Comparison of ENCODE assay signal across 8 cellular contexts in genomic region chr3:3998140-3998977, GRCh38.
DNase-seq lines count a peak whose midpoint lies in the region; ATAC-seq, FAIRE-seq and TF ChIP-seq lines count a peak whose summit lies in the region.

No MANE protein-coding gene starts in this region.

- H3K27me3 ChIP-seq in SK-N-SH (ENCODE audit: insufficient read depth) (no peaks in the 10 kb centered on the region), endothelial cell of umbilical vein (ENCODE audit: control insufficient read depth in 2 of 2, insufficient read depth in 2 of 2, low read length in 2 of 2) (no peaks in the 10 kb centered on the region), prostate gland (replicated peaks; ENCODE audit: insufficient read depth) (no peaks in the 10 kb centered on the region)

- ATAC-seq in SK-N-SH treated with all-trans-retinoic acid at 6 μM for 48 hours (no peak), HG03571 (IDR thresholded peaks at IDR 0.05; ENCODE audit: unreplicated experiment) (peak; percentile 68), HG03025 (IDR thresholded peaks at IDR 0.05; ENCODE audit: low FRiP score, unreplicated experiment) (no peak)

- dilution Hi-C loops in endothelial cell of umbilical vein (cut with MboI; ENCODE audit: extremely low pct_ligation_motif_present, low sequenced_read_pairs) = no loop called here

- H3K79me2 ChIP-seq in SK-N-SH (ENCODE audit: insufficient read depth) (no peaks in the 10 kb centered on the region), OCI-LY7 (ENCODE audit: insufficient read depth, low read depth, low read length) (no peaks in the 10 kb centered on the region), endothelial cell of umbilical vein (ENCODE audit: control insufficient read depth, insufficient read depth, low read length) (no peaks in the 10 kb centered on the region)

- TF ChIP-seq RAD21 in SK-N-SH (IDR thresholded peaks at IDR 0.05; ENCODE audit: low read length) = peak; percentile 78

- H3F3A ChIP-seq in SK-N-SH (replicated peaks; ENCODE audit: insufficient read depth) = no peaks in the 10 kb centered on the region

- no TSS peak for BruUV-seq in OCI-LY7 (replicated peaks; lab: Mats Ljungman, UMichigan)
- BruUV-seq in endothelial cell of umbilical vein (replicated peaks; lab: Mats Ljungman, UMichigan) = no TSS peak

- POLR2A ChIA-PET in SK-N-SH (lab: Yijun Ruan, JAX) (interaction anchor here (0.6 kb wide), 1 partner anchor 60 kb away, joined by 3 read pairs; no protein-coding TSS in a partner anchor), OCI-LY7 (lab: Charles Lee) (interaction anchor here (0.5 to 0.6 kb wide), 3 partner anchors 18 to 261 kb away, joined by 3 read pairs; no protein-coding TSS in a partner anchor), endothelial cell of umbilical vein (lab: Charles Lee) (no interaction called here)

- H3K4me1 ChIP-seq in SK-N-SH (ENCODE audit: control insufficient read depth in 1 of 2, insufficient read depth in 2 of 2, low read depth in 1 of 2, low read length in 1 of 2) = no peaks in the 10 kb centered on the region
- H3K4me1 ChIP-seq in OCI-LY7 (ENCODE audit: insufficient read depth, low read length, poor library complexity, severe bottlenecking) = no peaks in the 10 kb centered on the region
- H3K4me1 ChIP-seq in endothelial cell of umbilical vein (ENCODE audit: control insufficient read depth, extremely low read depth, insufficient read depth, low read length) = no peaks in the 10 kb centered on the region
- H3K4me1 ChIP-seq in prostate gland (replicated peaks) = no peaks in the 10 kb centered on the region

- no peak overlapping the region for H2AFZ ChIP-seq in SK-N-SH (ENCODE audit: low read depth)
- no peak overlapping the region for H2AFZ ChIP-seq in OCI-LY7 (ENCODE audit: low read length)
- H2AFZ ChIP-seq in endothelial cell of umbilical vein (ENCODE audit: low read depth, low read length) = no peak overlapping the region

- no peaks in the 10 kb centered on the region for H3K9me3 ChIP-seq in SK-N-SH
- no peaks in the 10 kb centered on the region for H3K9me3 ChIP-seq in OCI-LY7 (ENCODE audit: low read length)
- H3K9me3 ChIP-seq in endothelial cell of umbilical vein (replicated peaks; ENCODE audit: control insufficient read depth, insufficient read depth, low read length) = no peaks in the 10 kb centered on the region
- H3K9me3 ChIP-seq in prostate gland = no peaks in the 10 kb centered on the region

- peak; percentile 42 for FAIRE-seq in endothelial cell of umbilical vein (lab: Jason Lieb, UNC)

- 1% methylated on average over 6 of the region's 6 CpGs for WGBS in SK-N-SH (ENCODE audit: low lambda C conversion rate)
- WGBS in prostate gland = 38% methylated on average over 6 of the region's 6 CpGs

- H3K4me3 ChIP-seq in SK-N-SH (ENCODE audit: low read depth in 2 of 2, low read length in 1 of 2) (no peak overlapping the region; a peak in 1 of 4 replicates), OCI-LY7 (ENCODE audit: low read depth, low read length, poor library complexity, severe bottlenecking) (no peak overlapping the region), endothelial cell of umbilical vein (replicated peaks in 1 of 3; ENCODE audit: insufficient read depth in 1 of 3, low read depth in 1 of 3, low read length in 3 of 3) (no peak overlapping the region), prostate gland (no peak overlapping the region)

- CTCF ChIA-PET in SK-N-SH (lab: Yijun Ruan, JAX) = interaction anchor here (0.6 to 2.6 kb wide), 37 partner anchors 8 to 804 kb away, joined by 3 to 55 read pairs (median 3); no protein-coding TSS in a partner anchor
- CTCF ChIA-PET in OCI-LY7 (lab: Charles Lee; ENCODE audit: unreplicated experiment) = no interaction called here
- CTCF ChIA-PET in endothelial cell of umbilical vein (lab: Charles Lee) = interaction anchor here (0.7 to 1.5 kb wide), 3 partner anchors 13 to 802 kb away, joined by 3 to 10 read pairs (median 3); no protein-coding TSS in a partner anchor

- H3K9me1 ChIP-seq in endothelial cell of umbilical vein (replicated peaks; ENCODE audit: control insufficient read depth, extremely low read depth, insufficient read depth, low read length) = no peaks in the 10 kb centered on the region

- no peak overlapping the region for H3K27ac ChIP-seq in SK-N-SH (ENCODE audit: low read depth in 2 of 2, low read length in 1 of 2)
- no peak overlapping the region for H3K27ac ChIP-seq in OCI-LY7 (ENCODE audit: low read depth, low read length, poor library complexity, severe bottlenecking)
- H3K27ac ChIP-seq in endothelial cell of umbilical vein (ENCODE audit: insufficient read depth, low read depth, low read length) = no peak overlapping the region
- H3K27ac ChIP-seq in prostate gland = no peak overlapping the region

- intact Hi-C loops in OCI-LY7 (cut with micrococcal nuclease; ENCODE audit: unreplicated experiment) (loop anchor here (2.0 kb wide), 1 partner anchor 798 kb away; no protein-coding TSS in a partner anchor), endothelial cell of umbilical vein (cut with micrococcal nuclease) (no loop called here), prostate gland (cut with DNase I) (no loop called here)

- H4K20me1 ChIP-seq in SK-N-SH (ENCODE audit: insufficient read depth) (no peaks in the 10 kb centered on the region), OCI-LY7 (ENCODE audit: insufficient read depth, low read length) (no peaks in the 10 kb centered on the region), endothelial cell of umbilical vein (replicated peaks; ENCODE audit: control insufficient read depth, extremely low read depth, insufficient read depth, low read length) (no peaks in the 10 kb centered on the region)

- H3K9ac ChIP-seq in SK-N-SH (no peak overlapping the region), endothelial cell of umbilical vein (replicated peaks; ENCODE audit: extremely low read depth, insufficient read depth, low read length) (no peak overlapping the region)

- TF ChIP-seq EP300 in SK-N-SH (IDR thresholded peaks at IDR 0.05; ENCODE audit: borderline replicate concordance in 1 of 2, low read depth in 1 of 2, low read length in 1 of 2) = no peak

- TF ChIP-seq POLR2A in endothelial cell of umbilical vein (IDR thresholded peaks at IDR 0.05; ENCODE audit: low read depth, low read length) = no peak
- no peak for TF ChIP-seq POLR2A in prostate gland (IDR thresholded peaks at IDR 0.05)

- H3K36me3 ChIP-seq in SK-N-SH (replicated peaks in 1 of 2; ENCODE audit: control insufficient read depth in 1 of 2, insufficient read depth in 2 of 2, low read length in 1 of 2) = no peaks in the 10 kb centered on the region
- H3K36me3 ChIP-seq in OCI-LY7 (ENCODE audit: insufficient read depth, low read length) = no peaks in the 10 kb centered on the region
- H3K36me3 ChIP-seq in endothelial cell of umbilical vein (ENCODE audit: control insufficient read depth in 2 of 2, extremely low read depth in 1 of 2, insufficient read depth in 2 of 2, low read length in 2 of 2) = no peaks in the 10 kb centered on the region
- no peaks in the 10 kb centered on the region for H3K36me3 ChIP-seq in prostate gland

- H3K4me2 ChIP-seq in SK-N-SH (no peak overlapping the region), OCI-LY7 (ENCODE audit: low read length) (no peak overlapping the region), endothelial cell of umbilical vein (ENCODE audit: insufficient read depth, low read length) (no peak overlapping the region)

- DNase-seq in SK-N-SH (peak; percentile 38), GM20000 (ENCODE audit: low spot score) (peak; percentile 21), OCI-LY7 (ENCODE audit: low spot score) (peak; percentile 47), endothelial cell of umbilical vein (ENCODE audit: low read depth, low spot score) (peak; percentile 2), prostate gland (ENCODE audit: low spot score) (peak; percentile 5)

- TF ChIP-seq CTCF in SK-N-SH (IDR thresholded peaks at IDR 0.05) (peak; percentile 46), GM20000 (IDR thresholded peaks at IDR 0.05; ENCODE audit: extremely low read depth, missing control alignments) (peak; percentile 60), OCI-LY7 (conservative IDR thresholded peaks at IDR 0.05; ENCODE audit: low read length) (peak; percentile 89), endothelial cell of umbilical vein (IDR thresholded peaks at IDR 0.05; ENCODE audit: extremely low read depth in 1 of 2, insufficient read depth in 1 of 2, low read depth in 1 of 2, low read length in 2 of 2) (no peak), prostate gland (IDR thresholded peaks at IDR 0.05) (peak in 3 of 4 experiments; percentile 41 to 52 (median 44))

- H3K9me2 ChIP-seq in SK-N-SH (no peaks in the 10 kb centered on the region), OCI-LY7 (ENCODE audit: insufficient read depth, low read length) (no peaks in the 10 kb centered on the region)

TF ChIP-seq in SK-N-SH, 30 proteins besides CTCF, POLR2A, EP300 and RAD21 (continues in another document):
- TF ChIP-seq SMC3 (IDR thresholded peaks at IDR 0.05; ENCODE audit: low read depth, low read length) = peak; percentile 60
- TF ChIP-seq FOXJ3 (CRISPR knock-in tag; IDR thresholded peaks at IDR 0.05) = no peak
- TF ChIP-seq MEF2A (IDR thresholded peaks at IDR 0.05; ENCODE audit: borderline replicate concordance, low read depth) = no peak

TF ChIP-seq in SK-N-SH treated with all-trans-retinoic acid at 6 μM for 48 hours, 23 proteins besides CTCF, POLR2A, EP300 and RAD21 (continues in another document):
- no peak for TF ChIP-seq CSRNP3 (CRISPR knock-in tag; IDR thresholded peaks at IDR 0.05)

TF ChIP-seq in endothelial cell of umbilical vein, 7 proteins besides CTCF, POLR2A, EP300 and RAD21:
- no peak for TF ChIP-seq GATA2 (IDR thresholded peaks at IDR 0.05; ENCODE audit: insufficient read depth, insufficient read length, low read depth, low read length)
- no peak for TF ChIP-seq POLR2AphosphoS5 (IDR thresholded peaks at IDR 0.05; ENCODE audit: insufficient read depth, low read depth, low read length)
- no peak for TF ChIP-seq MYC (IDR thresholded peaks at IDR 0.05; ENCODE audit: low read depth, low read length)
- TF ChIP-seq FOS (IDR thresholded peaks at IDR 0.05; ENCODE audit: borderline replicate concordance, insufficient read depth, low read length) = no peak
- no peak for TF ChIP-seq JUN (IDR thresholded peaks at IDR 0.05; ENCODE audit: borderline replicate concordance, insufficient read depth, insufficient read length, low read depth)
- TF ChIP-seq MAX (IDR thresholded peaks at IDR 0.05; ENCODE audit: insufficient read depth, insufficient read length) = no peak
- no peak for TF ChIP-seq EZH2 (IDR thresholded peaks at IDR 0.05; ENCODE audit: borderline replicate concordance, low read depth, low read length, severe bottlenecking)

Comparison
In these comparisons a context has a peak if more than half of its experiments do, and no peak if none do; other contexts are left out.
1. CTCF ChIP-seq: peak in SK-N-SH (single experiment), GM20000 (single experiment), OCI-LY7 (single experiment) and prostate gland (3 of 4); none in endothelial cell of umbilical vein (0 of 2).
2. Peak in every context shown above with its lines, with median percentiles within 50 percentile points of each other: DNase-seq.